In genomic region chr20:41927655-41928054, GRCh38 we compare ENCODE assay signal across 24 cellular contexts.
"Had no signal": no experiment of that assay in that cellular context is flagged by ENCODE, and none has a peak within 500 bp of the region (broad histone marks: within the 10 kb centered on the region; RNA-seq: fewer than 3 reads in every experiment).

No MANE protein-coding gene starts in this region.

- DNase-seq: dorsolateral prefrontal cortex; effector CD8-positive, alpha-beta T cell; endodermal cell; gastrocnemius medialis; head of caudate nucleus; left ventricle myocardium superior; mucosa of descending colon; naive B cell; nucleus accumbens; stimulated activated CD4-positive, alpha-beta T cell treated with anti-CD3 and anti-CD28 coated beads, Interleukin-12 subunit alpha, Interleukin-12 subunit beta, amount 100 ng/mL, for 4 hours; stimulated activated CD4-positive, alpha-beta T cell treated with anti-CD3 and anti-CD28 coated beads, Interleukin-1b, Interleukin-23, amount 100 ng/mL, for 48 hours; stimulated activated CD4-positive, alpha-beta T cell treated with anti-CD3 and anti-CD28 coated beads, Interleukin-4, amount 100 ng/mL, for 24 hours; stimulated activated naive CD4-positive, alpha-beta T cell treated with Interleukin-2 at 50 U/mL for 16 hours; stomach; testis; tibial artery had no signal

- FAIRE-seq: colon, keratinocyte had no signal

- H3K36me3 ChIP-seq: gastrocnemius medialis, prostate gland, right atrium auricular region, stomach, tibial artery had no signal

- H3K4me1 ChIP-seq: gastrocnemius medialis, prostate gland, right atrium auricular region, stomach, testis, tibial artery had no signal

- H3K9me3 ChIP-seq: gastrocnemius medialis, mucosa of descending colon, prostate gland, right atrium auricular region, stomach, testis, tibial artery had no signal

- H3K4me3 ChIP-seq: dorsolateral prefrontal cortex, gastrocnemius medialis, lung, mucosa of descending colon, prostate gland, right atrium auricular region, smooth muscle cell, stomach, testis, tibial artery had no signal

- H3K27ac ChIP-seq: dorsolateral prefrontal cortex, gastrocnemius medialis, prostate gland, right atrium auricular region, stomach, testis, tibial artery had no signal

- ATAC-seq: gastrocnemius medialis; left ventricle myocardium superior; mucosa of descending colon; sciatic nerve; stimulated activated effector memory CD8-positive, alpha-beta T cell treated with anti-CD3 and anti-CD28 coated beads, Interleukin-12 subunit alpha, Interleukin-12 subunit beta, amount 100 ng/mL, for 72 hours had no signal

- H3K27me3 ChIP-seq: gastrocnemius medialis, right atrium auricular region, testis had no signal
